ENCODE assay signal across 1 cellular context in the genomic region with DNA sequence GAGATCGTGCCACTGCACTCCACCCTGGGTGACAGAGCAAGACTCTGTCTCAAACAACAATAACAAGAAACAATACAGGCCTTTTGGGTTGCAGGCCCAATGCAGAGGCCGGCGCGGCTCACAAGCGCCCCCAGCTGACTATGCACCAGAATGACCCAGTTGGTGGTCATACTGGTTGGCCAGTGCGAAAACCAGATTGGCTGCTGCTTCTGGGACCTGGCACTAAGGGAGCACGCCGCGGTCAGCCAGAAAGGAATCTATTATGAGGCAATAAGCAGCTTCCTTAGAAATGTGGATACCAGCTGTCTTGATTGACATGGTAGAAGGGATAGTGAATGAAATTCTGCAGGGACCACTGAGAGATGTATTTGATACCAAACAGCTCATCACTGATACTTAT.
TF ChIP-seq lines count a peak whose summit lies in the region.

No MANE protein-coding gene starts in this region.

TF ChIP-seq in IMR-90, 13 proteins besides CTCF, POLR2A, EP300 and RAD21 (continued from another document):
- TF ChIP-seq CEBPB (IDR thresholded peaks at IDR 0.05; ENCODE audit: low read depth, low read length) = peak; percentile 31; the same call in 1 of the 2 replicates
- TF ChIP-seq MXI1 (IDR thresholded peaks at IDR 0.05; ENCODE audit: borderline replicate concordance, low read depth, low read length) = no peak
